In genomic region chr2:171210216-171210863, GRCh38 we compare ENCODE assay signal across 18 cellular contexts. TPM values are rescaled to one million over a fixed set of nuclear protein-coding genes. Genes with fewer than 3 reads are reported as not detected.
DNase-seq lines count a peak whose midpoint lies in the region; ATAC-seq, FAIRE-seq and TF ChIP-seq lines count a peak whose summit lies in the region.
"Had no signal": no experiment of that assay in that cellular context is flagged by ENCODE, and none has a peak within 500 bp of the region (broad histone marks: within the 10 kb centered on the region; RNA-seq: fewer than 3 reads in every experiment).

No MANE protein-coding gene starts in this region.

- no peaks in the 10 kb centered on the region for H3K36me3 ChIP-seq in endodermal cell (ENCODE audit: control insufficient read depth, insufficient read depth, low read length)
- H3K36me3 ChIP-seq: BLaER1, gastroesophageal sphincter had no signal

- peaks cover 3% of the 10 kb centered on the region for H3K4me1 ChIP-seq in endodermal cell (ENCODE audit: control insufficient read depth, insufficient read depth, low read length)

- H3K4me1 Mint-ChIP-seq in CD4-positive, alpha-beta T cell (ENCODE audit: low read depth): peaks cover 25% of the 10 kb centered on the region
- peaks cover 30% of the 10 kb centered on the region for H3K4me1 Mint-ChIP-seq in endodermal cell

- TF ChIP-seq CTCF in CD4-positive, alpha-beta T cell (IDR thresholded peaks at IDR 0.05): no peak
- TF ChIP-seq CTCF in VCaP (conservative IDR thresholded peaks at IDR 0.05): no peak
- no peak for TF ChIP-seq CTCF in endodermal cell (conservative IDR thresholded peaks at IDR 0.05)
- TF ChIP-seq CTCF in dorsolateral prefrontal cortex (IDR thresholded peaks at IDR 0.05 in 54 of 56, conservative IDR thresholded peaks at IDR 0.05 in 2 of 56; ENCODE audit: low read depth in 1 of 56, partially characterized antibody in 56 of 56): no peak

- no peak overlapping the region for H3K9ac ChIP-seq in endodermal cell (ENCODE audit: extremely low read depth, low read length, poor library complexity, severe bottlenecking)
- H3K9ac ChIP-seq: BLaER1 had no signal

- no peaks in the 10 kb centered on the region for H3K27me3 Mint-ChIP-seq in CD4-positive, alpha-beta T cell
- H3K27me3 Mint-ChIP-seq in endodermal cell (ENCODE audit: insufficient read depth): no peaks in the 10 kb centered on the region

- no peak for DNase-seq in CD4-positive, alpha-beta T cell
- DNase-seq in GM12892 (ENCODE audit: insufficient read length) (no peak), endodermal cell (no peak), UCSD-AML1 (lab: John Stamatoyannopoulos, UW; ENCODE audit: unreplicated experiment) (no peak), mucosa of gallbladder (ENCODE audit: low spot score) (no peak), dorsolateral prefrontal cortex (no peak)
- DNase-seq: activated CD8-positive, alpha-beta memory T cell treated with anti-CD3 and anti-CD28 coated beads, Interleukin-2, amount 50 U/mL, for 48 hours; anterior cingulate cortex; GOT3; NCI-H1930; NCI-H526; nephron progenitor cell had no signal

- intact Hi-C loops in CD4-positive, alpha-beta T cell (cut with DNase I, micrococcal nuclease): loop anchor here in 1 of 2 experiments (2.0 kb wide), 3 partner anchors 38 to 206 kb away; no protein-coding TSS in a partner anchor
- intact Hi-C loops in dorsolateral prefrontal cortex (cut with DNase I): no loop called here

- POLR2A ChIA-PET in CD4-positive, alpha-beta T cell (lab: Charles Lee): interaction anchor here (1.6 kb wide), 1 partner anchor 38 kb away, joined by 8 read pairs; no protein-coding TSS in a partner anchor

- H3K27ac ChIP-seq in CD4-positive, alpha-beta T cell (ENCODE audit: low read depth, low read length): no peak overlapping the region
- H3K27ac ChIP-seq in VCaP: peak overlapping the region; percentile 81
- H3K27ac ChIP-seq in endodermal cell (ENCODE audit: low read depth, low read length): no peak overlapping the region
- no peak overlapping the region for H3K27ac ChIP-seq in dorsolateral prefrontal cortex
- H3K27ac ChIP-seq: BLaER1, epithelial cell of prostate, gastroesophageal sphincter had no signal

- H3K4me3 ChIP-seq in endodermal cell (ENCODE audit: low read length) (no peak overlapping the region), dorsolateral prefrontal cortex (no peak overlapping the region)
- H3K4me3 ChIP-seq: BLaER1, gastroesophageal sphincter had no signal

- peak overlapping the region; percentile 77 for H3K4me3 Mint-ChIP-seq in CD4-positive, alpha-beta T cell
- H3K4me3 Mint-ChIP-seq in endodermal cell: peak overlapping the region; percentile 18
- H3K4me3 Mint-ChIP-seq: nephron progenitor cell had no signal

- H3K9me3 Mint-ChIP-seq in CD4-positive, alpha-beta T cell: no peaks in the 10 kb centered on the region
- H3K9me3 Mint-ChIP-seq in endodermal cell: peaks cover 3% of the 10 kb centered on the region

- no peak for TF ChIP-seq POLR2A in GM12892 (IDR thresholded peaks at IDR 0.05; ENCODE audit: low read depth, low read length)

- FAIRE-seq in GM12892 (lab: Jason Lieb, UNC): peak; percentile 46
- FAIRE-seq: colon had no signal

- WGBS in endodermal cell (ENCODE audit: insufficient coverage in 1 of 2, insufficient read length in 1 of 2), 2 experiments: 78 to 92% methylated on average over 2 to 8 of the region's 9 CpGs

- H3K9me3 ChIP-seq in CD4-positive, alpha-beta T cell (ENCODE audit: control insufficient read depth, low read length): no peaks in the 10 kb centered on the region
- peaks cover 6% of the 10 kb centered on the region for H3K9me3 ChIP-seq in endodermal cell (ENCODE audit: control insufficient read depth, low read length)
- H3K9me3 ChIP-seq: BLaER1, gastroesophageal sphincter had no signal

- peak overlapping the region; percentile 80 for H3K27ac Mint-ChIP-seq in CD4-positive, alpha-beta T cell
- peak overlapping the region; percentile 45 for H3K27ac Mint-ChIP-seq in endodermal cell
- H3K27ac Mint-ChIP-seq: nephron progenitor cell had no signal

- no peak for ATAC-seq in CD4-positive, alpha-beta T cell (ENCODE audit: poor library complexity)
- ATAC-seq: gastroesophageal sphincter, SK-N-SH treated with all-trans-retinoic acid at 6 μM for 48 hours had no signal

- no peaks in the 10 kb centered on the region for H3K36me3 Mint-ChIP-seq in CD4-positive, alpha-beta T cell (ENCODE audit: low read depth)
- no peaks in the 10 kb centered on the region for H3K36me3 Mint-ChIP-seq in endodermal cell (ENCODE audit: low read depth)

- CTCF ChIA-PET in CD4-positive, alpha-beta T cell (lab: Charles Lee): no interaction called here

- H3K27me3 ChIP-seq in CD4-positive, alpha-beta T cell (ENCODE audit: control insufficient read depth, insufficient read depth, low read length): no peaks in the 10 kb centered on the region
- H3K27me3 ChIP-seq in endodermal cell (ENCODE audit: control insufficient read depth, insufficient read depth, low read length, poor library complexity, severe bottlenecking) (no peaks in the 10 kb centered on the region), dorsolateral prefrontal cortex (no peaks in the 10 kb centered on the region)
- H3K27me3 ChIP-seq: BLaER1, gastroesophageal sphincter had no signal

RNA-seq across cellular contexts. Expression of gene TLK1, which starts 49.6 kb away (rescaled TPM):
- total RNA-seq in CD4-positive, alpha-beta T cell: 100 to 1,000 TPM; 135 to 138 TPM
- 53.3 TPM for polyA plus RNA-seq in GM12892 (2012; ENCODE audit: missing spikeins)
- total RNA-seq in endodermal cell (10 to 100 TPM; 85.4 to 85.8 TPM), mucosa of gallbladder (75.4 TPM), dorsolateral prefrontal cortex (100 to 1,000 TPM in 10 of 120 experiments, 10 to 100 TPM in 110; 42.9 to 119 (median 84.6) TPM)
- 35.0 TPM for polyA plus RNA-seq in endodermal cell (2013, experiment 1 of 2)
- 32.3 TPM for polyA plus RNA-seq in endodermal cell (2013, experiment 2 of 2)
